In genomic region chr2:188976545-188977268, GRCh38 we compare ENCODE assay signal across 10 cellular contexts. TPM values are rescaled to one million over a fixed set of nuclear protein-coding genes. Genes with fewer than 3 reads are reported as not detected.
DNase-seq lines count a peak whose midpoint lies in the region; ATAC-seq and TF ChIP-seq lines count a peak whose summit lies in the region.
"Had no signal": no experiment of that assay in that cellular context is flagged by ENCODE, and none has a peak within 500 bp of the region (broad histone marks: within the 10 kb centered on the region; RNA-seq: fewer than 3 reads in every experiment).

No MANE protein-coding gene starts in this region.

- H3K4me1 ChIP-seq in esophagus squamous epithelium: no peaks in the 10 kb centered on the region

- intact Hi-C loops in esophagus squamous epithelium (cut with DNase I): loop anchor here (10.0 kb wide), 1 partner anchor 452 kb away; no protein-coding TSS in a partner anchor

- peak; percentile 81 for DNase-seq in AG10803 (ENCODE audit: low read depth)
- DNase-seq in NCI-H69 (lab: John Stamatoyannopoulos, UW): peak; percentile 2
- DNase-seq in esophagus squamous epithelium (lab: John Stamatoyannopoulos, UW): no peak
- DNase-seq in neural crest cell (ENCODE audit: low read depth, low spot score): no peak
- no peak for DNase-seq in activated CD4-positive, alpha-beta T cell treated with anti-CD3 and anti-CD28 coated beads for 48 hours
- DNase-seq in ACHN: no peak
- DNase-seq in NCI-H345 (lab: John Stamatoyannopoulos, UW): no peak
- DNase-seq: GOT3, NCI-H1105 had no signal

- H3K27me3 ChIP-seq in esophagus squamous epithelium: no peaks in the 10 kb centered on the region

- H3K36me3 Mint-ChIP-seq in neural crest cell (ENCODE audit: low read depth): no peaks in the 10 kb centered on the region

- no peak for TF ChIP-seq POLR2A in esophagus squamous epithelium (IDR thresholded peaks at IDR 0.05)

- no peak for ATAC-seq in esophagus mucosa

- no peaks in the 10 kb centered on the region for H3K27me3 Mint-ChIP-seq in neural crest cell (ENCODE audit: low read depth)

- no peaks in the 10 kb centered on the region for H3K36me3 ChIP-seq in esophagus squamous epithelium

- TF ChIP-seq CTCF in AG10803 (conservative IDR thresholded peaks at IDR 0.05; ENCODE audit: low read length): peak; percentile 73
- TF ChIP-seq CTCF in esophagus squamous epithelium (IDR thresholded peaks at IDR 0.05): peak in 3 of 6 experiments; percentile 29 to 44 (median 31)
- TF ChIP-seq CTCF in neural crest cell (conservative IDR thresholded peaks at IDR 0.05): peak; percentile 56

- no peak overlapping the region for H3K4me3 Mint-ChIP-seq in neural crest cell

- H3K9me3 Mint-ChIP-seq in neural crest cell: no peaks in the 10 kb centered on the region

- no peaks in the 10 kb centered on the region for H3K9me3 ChIP-seq in esophagus squamous epithelium

- in situ Hi-C loops in ACHN (cut with HindIII; ENCODE audit: low pct_ligation_motif_present, low pct_unique_long_range_greater_than_20kb, low sequenced_read_pairs): no loop called here

- no peak overlapping the region for H3K27ac Mint-ChIP-seq in neural crest cell (ENCODE audit: unreplicated experiment)

- WGBS in esophagus squamous epithelium, 2 donors: 51 to 62% methylated on average over 8 of the region's 8 CpGs

- peak overlapping the region; percentile 19 to 82 (median 78) for H3K27ac ChIP-seq in esophagus squamous epithelium

- H3K4me3 ChIP-seq in AG10803 (ENCODE audit: low read length) (peak overlapping the region; percentile 80), esophagus squamous epithelium (peak overlapping the region; percentile 10 to 58 (median 45))

- H3K4me1 Mint-ChIP-seq in neural crest cell: peaks cover 14% of the 10 kb centered on the region

RNA-seq across cellular contexts. Expression of gene COL3A1, which starts 2.5 kb away (rescaled TPM):
- total RNA-seq in esophagus squamous epithelium (100 to 1,000 TPM in 1 of 4 donors, 10 to 100 TPM in 3; 14.9 to 119 (median 63.8) TPM), neural crest cell (13.2 and 14.9 TPM in 2 replicates), esophagus mucosa (43.8 TPM)

Comparison
In these comparisons a context has a peak if more than half of its experiments do, and no peak if none do; other contexts are left out.
1. DNase-seq: peak in AG10803 (single experiment) and NCI-H69 (single experiment); none in esophagus squamous epithelium (single experiment), neural crest cell (single experiment), activated CD4-positive, alpha-beta T cell treated with anti-CD3 and anti-CD28 coated beads for 48 hours (single experiment), ACHN (single experiment) and NCI-H345 (single experiment).